Comparison of ENCODE assay signal across 1 cellular context in the genomic region with DNA sequence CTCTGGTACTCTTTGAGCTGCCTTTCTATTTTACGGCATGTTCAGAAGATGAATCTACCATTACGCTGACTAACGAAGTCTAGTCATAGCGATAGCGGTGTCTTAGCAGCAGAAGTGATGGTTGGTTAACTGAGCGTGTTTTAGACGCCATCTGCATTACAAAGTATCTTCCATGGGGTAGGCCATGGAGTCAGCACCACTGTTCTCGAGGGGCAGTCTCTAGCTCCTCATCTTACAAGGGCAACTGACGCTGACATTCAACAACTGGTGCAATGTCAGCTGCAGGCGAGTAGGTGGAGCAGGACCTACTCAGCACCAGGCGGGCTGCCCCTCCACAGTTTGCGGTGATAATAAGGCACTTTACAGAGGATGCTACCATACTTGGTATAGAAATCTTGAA.
TF ChIP-seq lines count a peak whose summit lies in the region.

No MANE protein-coding gene starts in this region.

TF ChIP-seq in GM12878, 131 proteins besides CTCF, POLR2A, EP300 and RAD21 (continued from another document):
- TF ChIP-seq, protein P1, sequence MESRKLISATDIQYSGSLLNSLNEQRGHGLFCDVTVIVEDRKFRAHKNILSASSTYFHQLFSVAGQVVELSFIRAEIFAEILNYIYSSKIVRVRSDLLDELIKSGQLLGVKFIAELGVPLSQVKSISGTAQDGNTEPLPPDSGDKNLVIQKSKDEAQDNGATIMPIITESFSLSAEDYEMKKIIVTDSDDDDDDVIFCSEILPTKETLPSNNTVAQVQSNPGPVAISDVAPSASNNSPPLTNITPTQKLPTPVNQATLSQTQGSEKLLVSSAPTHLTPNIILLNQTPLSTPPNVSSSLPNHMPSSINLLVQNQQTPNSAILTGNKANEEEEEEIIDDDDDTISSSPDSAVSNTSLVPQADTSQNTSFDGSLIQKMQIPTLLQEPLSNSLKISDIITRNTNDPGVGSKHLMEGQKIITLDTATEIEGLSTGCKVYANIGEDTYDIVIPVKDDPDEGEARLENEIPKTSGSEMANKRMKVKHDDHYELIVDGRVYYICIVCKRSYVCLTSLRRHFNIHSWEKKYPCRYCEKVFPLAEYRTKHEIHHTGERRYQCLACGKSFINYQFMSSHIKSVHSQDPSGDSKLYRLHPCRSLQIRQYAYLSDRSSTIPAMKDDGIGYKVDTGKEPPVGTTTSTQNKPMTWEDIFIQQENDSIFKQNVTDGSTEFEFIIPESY (IDR thresholded peaks at IDR 0.05) = no peak
- TF ChIP-seq GABPA (IDR thresholded peaks at IDR 0.05; ENCODE audit: low read depth) = no peak
- TF ChIP-seq MEF2B (IDR thresholded peaks at IDR 0.05; ENCODE audit: partially characterized antibody, poor library complexity, severe bottlenecking) = peak; percentile 19
- no peak for TF ChIP-seq KLF5 (IDR thresholded peaks at IDR 0.05; ENCODE audit: partially characterized antibody)
- TF ChIP-seq JUNB (IDR thresholded peaks at IDR 0.05) = peak; percentile 73
- TF ChIP-seq EED (IDR thresholded peaks at IDR 0.05; ENCODE audit: low read depth) = 0 out of 2 replicates have a peak, but pooled peaks have one; percentile 28
- TF ChIP-seq CHD2 (IDR thresholded peaks at IDR 0.05; ENCODE audit: borderline replicate concordance, low read depth, low read length) = no peak
- TF ChIP-seq, protein P2, sequence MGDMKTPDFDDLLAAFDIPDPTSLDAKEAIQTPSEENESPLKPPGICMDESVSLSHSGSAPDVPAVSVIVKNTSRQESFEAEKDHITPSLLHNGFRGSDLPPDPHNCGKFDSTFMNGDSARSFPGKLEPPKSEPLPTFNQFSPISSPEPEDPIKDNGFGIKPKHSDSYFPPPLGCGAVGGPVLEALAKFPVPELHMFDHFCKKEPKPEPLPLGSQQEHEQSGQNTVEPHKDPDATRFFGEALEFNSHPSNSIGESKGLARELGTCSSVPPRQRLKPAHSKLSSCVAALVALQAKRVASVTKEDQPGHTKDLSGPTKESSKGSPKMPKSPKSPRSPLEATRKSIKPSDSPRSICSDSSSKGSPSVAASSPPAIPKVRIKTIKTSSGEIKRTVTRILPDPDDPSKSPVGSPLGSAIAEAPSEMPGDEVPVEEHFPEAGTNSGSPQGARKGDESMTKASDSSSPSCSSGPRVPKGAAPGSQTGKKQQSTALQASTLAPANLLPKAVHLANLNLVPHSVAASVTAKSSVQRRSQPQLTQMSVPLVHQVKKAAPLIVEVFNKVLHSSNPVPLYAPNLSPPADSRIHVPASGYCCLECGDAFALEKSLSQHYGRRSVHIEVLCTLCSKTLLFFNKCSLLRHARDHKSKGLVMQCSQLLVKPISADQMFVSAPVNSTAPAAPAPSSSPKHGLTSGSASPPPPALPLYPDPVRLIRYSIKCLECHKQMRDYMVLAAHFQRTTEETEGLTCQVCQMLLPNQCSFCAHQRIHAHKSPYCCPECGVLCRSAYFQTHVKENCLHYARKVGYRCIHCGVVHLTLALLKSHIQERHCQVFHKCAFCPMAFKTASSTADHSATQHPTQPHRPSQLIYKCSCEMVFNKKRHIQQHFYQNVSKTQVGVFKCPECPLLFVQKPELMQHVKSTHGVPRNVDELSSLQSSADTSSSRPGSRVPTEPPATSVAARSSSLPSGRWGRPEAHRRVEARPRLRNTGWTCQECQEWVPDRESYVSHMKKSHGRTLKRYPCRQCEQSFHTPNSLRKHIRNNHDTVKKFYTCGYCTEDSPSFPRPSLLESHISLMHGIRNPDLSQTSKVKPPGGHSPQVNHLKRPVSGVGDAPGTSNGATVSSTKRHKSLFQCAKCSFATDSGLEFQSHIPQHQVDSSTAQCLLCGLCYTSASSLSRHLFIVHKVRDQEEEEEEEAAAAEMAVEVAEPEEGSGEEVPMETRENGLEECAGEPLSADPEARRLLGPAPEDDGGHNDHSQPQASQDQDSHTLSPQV (IDR thresholded peaks at IDR 0.05) = no peak
- no peak for TF ChIP-seq NFXL1 (IDR thresholded peaks at IDR 0.05; ENCODE audit: borderline replicate concordance)
- no peak for TF ChIP-seq WRNIP1 (IDR thresholded peaks at IDR 0.05; ENCODE audit: borderline replicate concordance, low read depth, low read length)
- TF ChIP-seq, protein P3, sequence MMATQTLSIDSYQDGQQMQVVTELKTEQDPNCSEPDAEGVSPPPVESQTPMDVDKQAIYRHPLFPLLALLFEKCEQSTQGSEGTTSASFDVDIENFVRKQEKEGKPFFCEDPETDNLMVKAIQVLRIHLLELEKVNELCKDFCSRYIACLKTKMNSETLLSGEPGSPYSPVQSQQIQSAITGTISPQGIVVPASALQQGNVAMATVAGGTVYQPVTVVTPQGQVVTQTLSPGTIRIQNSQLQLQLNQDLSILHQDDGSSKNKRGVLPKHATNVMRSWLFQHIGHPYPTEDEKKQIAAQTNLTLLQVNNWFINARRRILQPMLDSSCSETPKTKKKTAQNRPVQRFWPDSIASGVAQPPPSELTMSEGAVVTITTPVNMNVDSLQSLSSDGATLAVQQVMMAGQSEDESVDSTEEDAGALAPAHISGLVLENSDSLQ (IDR thresholded peaks at IDR 0.05) = no peak
- peak; percentile 25; the same call in 1 of the 2 replicates for TF ChIP-seq PAX5 (IDR thresholded peaks at IDR 0.05; ENCODE audit: borderline replicate concordance, low read depth, low read length)
- TF ChIP-seq SREBF1 (IDR thresholded peaks at IDR 0.05; ENCODE audit: low read length) = no peak
- peak; percentile 37; the same call in 1 of the 2 replicates for TF ChIP-seq NFIC (IDR thresholded peaks at IDR 0.05; ENCODE audit: low read depth, low read length)
- TF ChIP-seq, protein P4, sequence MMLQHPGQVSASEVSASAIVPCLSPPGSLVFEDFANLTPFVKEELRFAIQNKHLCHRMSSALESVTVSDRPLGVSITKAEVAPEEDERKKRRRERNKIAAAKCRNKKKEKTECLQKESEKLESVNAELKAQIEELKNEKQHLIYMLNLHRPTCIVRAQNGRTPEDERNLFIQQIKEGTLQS (IDR thresholded peaks at IDR 0.05; ENCODE audit: borderline replicate concordance, extremely low read depth, low read depth, low read length) = no peak
- TF ChIP-seq ASH2L (IDR thresholded peaks at IDR 0.05; ENCODE audit: borderline replicate concordance, low read depth) = no peak
- TF ChIP-seq BACH1 (IDR thresholded peaks at IDR 0.05; ENCODE audit: borderline replicate concordance) = 0 out of 2 replicates have a peak, but pooled peaks have one; percentile 22
- TF ChIP-seq, protein P5, sequence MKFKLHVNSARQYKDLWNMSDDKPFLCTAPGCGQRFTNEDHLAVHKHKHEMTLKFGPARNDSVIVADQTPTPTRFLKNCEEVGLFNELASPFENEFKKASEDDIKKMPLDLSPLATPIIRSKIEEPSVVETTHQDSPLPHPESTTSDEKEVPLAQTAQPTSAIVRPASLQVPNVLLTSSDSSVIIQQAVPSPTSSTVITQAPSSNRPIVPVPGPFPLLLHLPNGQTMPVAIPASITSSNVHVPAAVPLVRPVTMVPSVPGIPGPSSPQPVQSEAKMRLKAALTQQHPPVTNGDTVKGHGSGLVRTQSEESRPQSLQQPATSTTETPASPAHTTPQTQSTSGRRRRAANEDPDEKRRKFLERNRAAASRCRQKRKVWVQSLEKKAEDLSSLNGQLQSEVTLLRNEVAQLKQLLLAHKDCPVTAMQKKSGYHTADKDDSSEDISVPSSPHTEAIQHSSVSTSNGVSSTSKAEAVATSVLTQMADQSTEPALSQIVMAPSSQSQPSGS (IDR thresholded peaks at IDR 0.05; ENCODE audit: low read length) = peak; percentile 61; the same call in 1 of the 2 replicates
- no peak for TF ChIP-seq ZNF207 (IDR thresholded peaks at IDR 0.05; ENCODE audit: borderline replicate concordance)
- TF ChIP-seq ZZZ3 (IDR thresholded peaks at IDR 0.05; ENCODE audit: control insufficient read depth, insufficient read length, low read depth) = no peak
- TF ChIP-seq ESRRA (IDR thresholded peaks at IDR 0.05; ENCODE audit: low read length) = no peak
- TF ChIP-seq RUNX3 (IDR thresholded peaks at IDR 0.05; ENCODE audit: low read length) = peak; percentile 68
- TF ChIP-seq CHD1 (IDR thresholded peaks at IDR 0.05; ENCODE audit: low read depth, low read length) = no peak
- TF ChIP-seq BHLHE40 (IDR thresholded peaks at IDR 0.05; ENCODE audit: borderline replicate concordance in 1 of 2, low read depth in 2 of 2, low read length in 1 of 2) = no peak; a peak in 1 of 4 replicates
- TF ChIP-seq CREM (IDR thresholded peaks at IDR 0.05; ENCODE audit: low read depth) = peak; percentile 59; the same call in 1 of the 2 replicates
- TF ChIP-seq, protein P6, sequence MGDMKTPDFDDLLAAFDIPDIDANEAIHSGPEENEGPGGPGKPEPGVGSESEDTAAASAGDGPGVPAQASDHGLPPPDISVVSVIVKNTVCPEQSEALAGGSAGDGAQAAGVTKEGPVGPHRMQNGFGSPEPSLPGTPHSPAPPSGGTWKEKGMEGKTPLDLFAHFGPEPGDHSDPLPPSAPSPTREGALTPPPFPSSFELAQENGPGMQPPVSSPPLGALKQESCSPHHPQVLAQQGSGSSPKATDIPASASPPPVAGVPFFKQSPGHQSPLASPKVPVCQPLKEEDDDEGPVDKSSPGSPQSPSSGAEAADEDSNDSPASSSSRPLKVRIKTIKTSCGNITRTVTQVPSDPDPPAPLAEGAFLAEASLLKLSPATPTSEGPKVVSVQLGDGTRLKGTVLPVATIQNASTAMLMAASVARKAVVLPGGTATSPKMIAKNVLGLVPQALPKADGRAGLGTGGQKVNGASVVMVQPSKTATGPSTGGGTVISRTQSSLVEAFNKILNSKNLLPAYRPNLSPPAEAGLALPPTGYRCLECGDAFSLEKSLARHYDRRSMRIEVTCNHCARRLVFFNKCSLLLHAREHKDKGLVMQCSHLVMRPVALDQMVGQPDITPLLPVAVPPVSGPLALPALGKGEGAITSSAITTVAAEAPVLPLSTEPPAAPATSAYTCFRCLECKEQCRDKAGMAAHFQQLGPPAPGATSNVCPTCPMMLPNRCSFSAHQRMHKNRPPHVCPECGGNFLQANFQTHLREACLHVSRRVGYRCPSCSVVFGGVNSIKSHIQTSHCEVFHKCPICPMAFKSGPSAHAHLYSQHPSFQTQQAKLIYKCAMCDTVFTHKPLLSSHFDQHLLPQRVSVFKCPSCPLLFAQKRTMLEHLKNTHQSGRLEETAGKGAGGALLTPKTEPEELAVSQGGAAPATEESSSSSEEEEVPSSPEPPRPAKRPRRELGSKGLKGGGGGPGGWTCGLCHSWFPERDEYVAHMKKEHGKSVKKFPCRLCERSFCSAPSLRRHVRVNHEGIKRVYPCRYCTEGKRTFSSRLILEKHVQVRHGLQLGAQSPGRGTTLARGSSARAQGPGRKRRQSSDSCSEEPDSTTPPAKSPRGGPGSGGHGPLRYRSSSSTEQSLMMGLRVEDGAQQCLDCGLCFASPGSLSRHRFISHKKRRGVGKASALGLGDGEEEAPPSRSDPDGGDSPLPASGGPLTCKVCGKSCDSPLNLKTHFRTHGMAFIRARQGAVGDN (IDR thresholded peaks at IDR 0.05) = no peak
TF ChIP-seq in GM12878: peak in this region for 13.
